Comparison of ENCODE assay signal across 8 cellular contexts in genomic region chr17:21314701-21315111, GRCh38. TPM values are rescaled to one million over a fixed set of nuclear protein-coding genes. Genes with fewer than 3 reads are reported as not detected.
A peak's percentile ranks its signal among the peaks of the same experiment; 100 is the strongest.
DNase-seq lines count a peak whose midpoint lies in the region; ATAC-seq, FAIRE-seq and TF ChIP-seq lines count a peak whose summit lies in the region.
"Not testable (repeated sequence)": the region's sequence is repeated elsewhere in the genome, so short reads cannot be mapped to it uniquely, and the experiment has no call there.

No MANE protein-coding gene starts in this region.

- in situ Hi-C loops in mammary epithelial cell (cut with MboI; ENCODE audit: low sequenced_read_pairs in 2 of 2) = not testable (repeated sequence)
- in situ Hi-C loops in HepG2 (cut with HindIII; ENCODE audit: extremely low pct_ligation_motif_present, low pct_unique_long_range_greater_than_20kb) = loop anchor here (25.0 kb wide), 1 partner anchor 448 kb away; no protein-coding TSS in a partner anchor

- TF ChIP-seq EP300 in HepG2 (IDR thresholded peaks at IDR 0.05; ENCODE audit: low read depth in 2 of 2, low read length in 2 of 2); HepG2 (CRISPR knock-in tag; IDR thresholded peaks at IDR 0.05; ENCODE audit: borderline replicate concordance): not testable (repeated sequence)

- not testable (repeated sequence) for H3K27me3 ChIP-seq in mammary epithelial cell (ENCODE audit: insufficient read depth, low read length); endothelial cell of umbilical vein (ENCODE audit: control insufficient read depth in 2 of 2, insufficient read depth in 2 of 2, low read length in 2 of 2); HepG2 (ENCODE audit: control insufficient read depth in 1 of 2, insufficient read depth in 2 of 2, low read length in 2 of 2); osteoblast (ENCODE audit: insufficient read depth, low read length); spleen (replicated peaks in 1 of 7)

- DNase-seq in HTR-8/SVneo (ENCODE audit: insufficient read length, low spot score); mammary epithelial cell; endothelial cell of umbilical vein (ENCODE audit: low read depth, low spot score); HepG2 (ENCODE audit: low spot score); urothelium cell line (ENCODE audit: low spot score): not testable (repeated sequence)
- peak; percentile 17 for DNase-seq in activated T-cell treated with anti-CD3 and anti-CD28 coated beads, Interleukin-2, amount 50 U/mL, for 1 hour
- DNase-seq in osteoblast (ENCODE audit: insufficient read length, low spot score, missing footprints) (peak; percentile 43), spleen (peak; percentile 64)

- not testable (repeated sequence) for H4K20me1 ChIP-seq in mammary epithelial cell (ENCODE audit: insufficient read depth, low read length); endothelial cell of umbilical vein (replicated peaks; ENCODE audit: control insufficient read depth, extremely low read depth, insufficient read depth, low read length); HepG2 (ENCODE audit: insufficient read depth, low read length)
- H4K20me1 ChIP-seq in osteoblast (ENCODE audit: insufficient read depth, low read length) = peaks cover 17% of the 10 kb centered on the region

- not testable (repeated sequence) for H3K4me3 ChIP-seq in mammary epithelial cell (replicated peaks in 1 of 3; ENCODE audit: insufficient read depth in 1 of 3, low read depth in 2 of 3, low read length in 3 of 3); endothelial cell of umbilical vein (replicated peaks in 1 of 3; ENCODE audit: insufficient read depth in 1 of 3, low read depth in 1 of 3, low read length in 3 of 3); HepG2 (replicated peaks in 1 of 3; ENCODE audit: insufficient read depth in 1 of 3, low read depth in 2 of 3, low read length in 3 of 3); osteoblast (ENCODE audit: insufficient read depth, low read length); spleen

- BruUV-seq in mammary epithelial cell (replicated peaks; lab: Mats Ljungman, UMichigan) (TSS peak; percentile 60), endothelial cell of umbilical vein (replicated peaks; lab: Mats Ljungman, UMichigan) (TSS peak; percentile 24)
- not testable (repeated sequence) for BruUV-seq in HepG2 (replicated peaks; lab: Mats Ljungman, UMichigan)

- FAIRE-seq in HTR-8/SVneo (lab: Jason Lieb, UNC) (peak; percentile 33), urothelium cell line (lab: Jason Lieb, UNC) (peak; percentile 63)
- not testable (repeated sequence) for FAIRE-seq in endothelial cell of umbilical vein (lab: Jason Lieb, UNC); HepG2 (lab: Jason Lieb, UNC)

- H3K27ac ChIP-seq in mammary epithelial cell (ENCODE audit: insufficient read depth, low read depth, low read length); endothelial cell of umbilical vein (ENCODE audit: insufficient read depth, low read depth, low read length); HepG2 (ENCODE audit: extremely low read length, insufficient read depth, low read length); osteoblast (ENCODE audit: low read depth, low read length); spleen: not testable (repeated sequence)

- H3K9ac ChIP-seq in mammary epithelial cell (ENCODE audit: insufficient read depth, low read length); endothelial cell of umbilical vein (replicated peaks; ENCODE audit: extremely low read depth, insufficient read depth, low read length); HepG2 (ENCODE audit: insufficient read depth, low read depth, low read length): not testable (repeated sequence)

- not testable (repeated sequence) for H3K9me1 ChIP-seq in endothelial cell of umbilical vein (replicated peaks; ENCODE audit: control insufficient read depth, extremely low read depth, insufficient read depth, low read length)

- CTCF ChIA-PET in mammary epithelial cell (lab: Charles Lee; ENCODE audit: low non-redundant PET); HepG2 (lab: Yijun Ruan, JAX; ENCODE audit: low intra/inter-chr PET ratio, low total read pairs): not testable (repeated sequence)
- CTCF ChIA-PET in endothelial cell of umbilical vein (lab: Charles Lee) = interaction anchor here (0.9 to 1.6 kb wide), 2 partner anchors 34 to 198 kb away, joined by 4 read pairs; no protein-coding TSS in a partner anchor

- not testable (repeated sequence) for TF ChIP-seq RAD21 in HepG2 (CRISPR knock-in tag; IDR thresholded peaks at IDR 0.05)

- not testable (repeated sequence) for ATAC-seq in HepG2

- H3K36me3 ChIP-seq in mammary epithelial cell (ENCODE audit: insufficient read depth, low read length); endothelial cell of umbilical vein (ENCODE audit: control insufficient read depth in 2 of 2, extremely low read depth in 1 of 2, insufficient read depth in 2 of 2, low read length in 2 of 2); HepG2 (replicated peaks in 1 of 2; ENCODE audit: control insufficient read depth in 1 of 2, insufficient read depth in 2 of 2, low read length in 2 of 2): not testable (repeated sequence)
- H3K36me3 ChIP-seq in osteoblast (ENCODE audit: insufficient read depth, low read length) (peaks cover 45% of the 10 kb centered on the region), spleen (peaks cover 0 to 60% (median 45%) of the 10 kb centered on the region in 6 donors)

- POLR2A ChIA-PET in endothelial cell of umbilical vein (lab: Charles Lee); HepG2 (lab: Yijun Ruan, JAX): not testable (repeated sequence)

- dilution Hi-C loops in mammary epithelial cell (cut with HindIII; ENCODE audit: low sequenced_read_pairs); endothelial cell of umbilical vein (cut with MboI; ENCODE audit: extremely low pct_ligation_motif_present, low sequenced_read_pairs): not testable (repeated sequence)

- not testable (repeated sequence) for H3K4me1 ChIP-seq in mammary epithelial cell (ENCODE audit: insufficient read depth, low read length); endothelial cell of umbilical vein (ENCODE audit: control insufficient read depth, extremely low read depth, insufficient read depth, low read length); osteoblast (ENCODE audit: insufficient read depth, low read length)
- peaks cover 22% of the 10 kb centered on the region for H3K4me1 ChIP-seq in HepG2 (ENCODE audit: insufficient read depth, low read length)
- peaks cover 0 to 23% (median 8%) of the 10 kb centered on the region in 6 donors for H3K4me1 ChIP-seq in spleen

- intact Hi-C loops in mammary epithelial cell (cut with micrococcal nuclease) (loop anchor here (10.0 kb wide), 1 partner anchor 140 kb away; no protein-coding TSS in a partner anchor), endothelial cell of umbilical vein (cut with micrococcal nuclease) (loop anchor here (1.0 kb wide), 1 partner anchor 34 kb away; no protein-coding TSS in a partner anchor), HepG2 (cut with micrococcal nuclease; ENCODE audit: unreplicated experiment) (loop anchor here (5.0 to 10.0 kb wide), 2 partner anchors 32 to 200 kb away; partner anchors contain the start of gene MAP2K3), spleen (cut with DNase I; ENCODE audit: low total_unique reads) (loop anchor here (10.0 kb wide), 1 partner anchor 130 kb away; no protein-coding TSS in a partner anchor)

- not testable (repeated sequence) for H2AFZ ChIP-seq in mammary epithelial cell (ENCODE audit: low read depth, low read length); endothelial cell of umbilical vein (ENCODE audit: low read depth, low read length); HepG2 (ENCODE audit: low read length); osteoblast (ENCODE audit: low read length)

- TF ChIP-seq CTCF in mammary epithelial cell (conservative IDR thresholded peaks at IDR 0.05 in 1 of 2, IDR thresholded peaks at IDR 0.05 in 1 of 2; ENCODE audit: extremely low read depth in 1 of 2, insufficient read depth in 1 of 2, low read depth in 1 of 2, low read length in 2 of 2); endothelial cell of umbilical vein (IDR thresholded peaks at IDR 0.05; ENCODE audit: extremely low read depth in 1 of 2, insufficient read depth in 1 of 2, low read depth in 1 of 2, low read length in 2 of 2); HepG2 (CRISPR knock-in tag; IDR thresholded peaks at IDR 0.05); osteoblast (IDR thresholded peaks at IDR 0.05; ENCODE audit: extremely low read depth, low read depth, low read length); spleen (IDR thresholded peaks at IDR 0.05 in 8 of 11, conservative IDR thresholded peaks at IDR 0.05 in 3 of 11): not testable (repeated sequence)

- H3K79me2 ChIP-seq in mammary epithelial cell (ENCODE audit: insufficient read depth, low read length); endothelial cell of umbilical vein (ENCODE audit: control insufficient read depth, insufficient read depth, low read length); HepG2 (ENCODE audit: insufficient read depth, low read length); osteoblast (ENCODE audit: insufficient read depth, low read length): not testable (repeated sequence)

- not testable (repeated sequence) for TF ChIP-seq POLR2A in endothelial cell of umbilical vein (IDR thresholded peaks at IDR 0.05; ENCODE audit: low read depth, low read length); HepG2 (IDR thresholded peaks at IDR 0.05; ENCODE audit: insufficient read depth in 1 of 2, low read depth in 2 of 2, low read length in 2 of 2); spleen (IDR thresholded peaks at IDR 0.05)

- not testable (repeated sequence) for H3K4me2 ChIP-seq in mammary epithelial cell (ENCODE audit: insufficient read depth, low read depth, low read length); endothelial cell of umbilical vein (ENCODE audit: insufficient read depth, low read length); HepG2 (ENCODE audit: low read depth, low read length); osteoblast (ENCODE audit: insufficient read depth, low read length)

- not testable (repeated sequence) for H3K9me3 ChIP-seq in mammary epithelial cell (replicated peaks; ENCODE audit: insufficient read depth, low read length); endothelial cell of umbilical vein (replicated peaks; ENCODE audit: control insufficient read depth, insufficient read depth, low read length); HepG2 (ENCODE audit: low read length); osteoblast (ENCODE audit: low read depth, low read length); spleen

- WGBS in mammary epithelial cell (ENCODE audit: low coverage, missing lambda C conversion rate) = 94% methylated on average over 7 of the region's 7 CpGs
- 94% methylated on average over 7 of the region's 7 CpGs for WGBS in HepG2 (ENCODE audit: low lambda C conversion rate)
- WGBS in spleen, 5 donors = 91 to 99% (median 96%) methylated on average over 7 of the region's 7 CpGs

RNA-seq across cellular contexts. Expression of gene MAP2K3, which starts 30.2 kb away (rescaled TPM):
- total RNA-seq in mammary epithelial cell (10 to 100 TPM; 14.2 to 57.6 TPM), endothelial cell of umbilical vein (33.2 and 36.3 TPM in 2 replicates), HepG2 (2016; rRNA removed; fragmentation: Illumina TruSeq; extraction: Trizol) (20.5 and 39.8 TPM in 2 replicates), osteoblast (24.5 and 27.5 TPM in 2 replicates), spleen (100 to 1,000 TPM in 2 of 7 donors, 10 to 100 TPM in 5; 44.3 to 121 (median 83.6) TPM)
- polyA plus RNA-seq in mammary epithelial cell (49.5 TPM), endothelial cell of umbilical vein (13.5 and 15.3 TPM in 2 replicates), HepG2 (2011; rRNA removed) (27.4 and 31.9 TPM in 2 replicates), spleen (10 to 100 TPM; 31.7 to 54.6 (median 46.3) TPM)
- polyA minus RNA-seq in mammary epithelial cell (80.6 TPM), endothelial cell of umbilical vein (9.7 and 9.8 TPM in 2 replicates)
- 18.8 and 18.9 TPM in 2 replicates for polyA plus RNA-seq in endothelial cell of umbilical vein (2011; cell fraction: cytosol; rRNA removed)
- polyA plus RNA-seq in endothelial cell of umbilical vein (2011; cell fraction: nucleus; rRNA removed) = 17.6 and 18.2 TPM in 2 replicates
- 34.8 and 38.0 TPM in 2 replicates for polyA plus RNA-seq in endothelial cell of umbilical vein (2012)
- 15.7 TPM for polyA minus RNA-seq in endothelial cell of umbilical vein (2011; cell fraction: cytosol; rRNA and poly(A)+ RNA removed)
- 9.1 and 15.9 TPM in 2 replicates for polyA minus RNA-seq in endothelial cell of umbilical vein (2011; cell fraction: nucleus; rRNA and poly(A)+ RNA removed)
- total RNA-seq in HepG2 (2016; cell fraction: cytosol; rRNA removed; fragmentation: Illumina TruSeq; extraction: Trizol; ENCODE audit: low read depth) = 7.7 and 8.7 TPM in 2 replicates
- 18.3 and 35.2 TPM in 2 replicates for total RNA-seq in HepG2 (2016; cell fraction: insoluble cytoplasmic fraction; rRNA removed; fragmentation: Illumina TruSeq; extraction: Trizol)
- 33.7 and 35.8 TPM in 2 replicates for total RNA-seq in HepG2 (2016; cell fraction: membrane; rRNA removed; fragmentation: Illumina TruSeq; extraction: Trizol)
- total RNA-seq in HepG2 (2016; cell fraction: nucleus; rRNA removed; fragmentation: Illumina TruSeq; extraction: Trizol) = 32.1 and 34.9 TPM in 2 replicates
- polyA plus RNA-seq in HepG2 (2011; cell fraction: cytosol; rRNA removed) = 31.3 and 32.8 TPM in 2 replicates
- polyA plus RNA-seq in HepG2 (2011; cell fraction: nucleus; rRNA removed) = 53.3 and 53.4 TPM in 2 replicates
- polyA plus RNA-seq in HepG2 (2012) = 39.9 and 42.2 TPM in 2 replicates
- 14.1 and 15.9 TPM in 2 replicates for polyA plus RNA-seq in HepG2 (2016; cell fraction: cytosol; fragmentation: Illumina TruSeq; extraction: Trizol; ENCODE audit: low read depth)
- polyA plus RNA-seq in HepG2 (2016; cell fraction: insoluble cytoplasmic fraction; fragmentation: Illumina TruSeq; extraction: Trizol; ENCODE audit: low read depth) = 67.2 and 88.4 TPM in 2 replicates
- polyA plus RNA-seq in HepG2 (2016; cell fraction: membrane; fragmentation: Illumina TruSeq; extraction: Trizol; ENCODE audit: low read depth) = 51.1 and 52.5 TPM in 2 replicates
- polyA plus RNA-seq in HepG2 (2016; cell fraction: nucleus; fragmentation: Illumina TruSeq; extraction: Trizol; ENCODE audit: insufficient read depth, low read depth) = 86.9 and 97.6 TPM in 2 replicates
- 26.9 and 40.6 TPM in 2 replicates for polyA minus RNA-seq in HepG2 (2011; rRNA and poly(A)+ RNA removed; ENCODE audit: low replicate concordance)
- 19.3 and 21.4 TPM in 2 replicates for polyA minus RNA-seq in HepG2 (2011; cell fraction: cytosol; rRNA and poly(A)+ RNA removed)
- 16.0 and 18.3 TPM in 2 replicates for polyA minus RNA-seq in HepG2 (2011; cell fraction: nucleus; rRNA and poly(A)+ RNA removed)
